ENCODE assay signal across 8 cellular contexts in the genomic region with DNA sequence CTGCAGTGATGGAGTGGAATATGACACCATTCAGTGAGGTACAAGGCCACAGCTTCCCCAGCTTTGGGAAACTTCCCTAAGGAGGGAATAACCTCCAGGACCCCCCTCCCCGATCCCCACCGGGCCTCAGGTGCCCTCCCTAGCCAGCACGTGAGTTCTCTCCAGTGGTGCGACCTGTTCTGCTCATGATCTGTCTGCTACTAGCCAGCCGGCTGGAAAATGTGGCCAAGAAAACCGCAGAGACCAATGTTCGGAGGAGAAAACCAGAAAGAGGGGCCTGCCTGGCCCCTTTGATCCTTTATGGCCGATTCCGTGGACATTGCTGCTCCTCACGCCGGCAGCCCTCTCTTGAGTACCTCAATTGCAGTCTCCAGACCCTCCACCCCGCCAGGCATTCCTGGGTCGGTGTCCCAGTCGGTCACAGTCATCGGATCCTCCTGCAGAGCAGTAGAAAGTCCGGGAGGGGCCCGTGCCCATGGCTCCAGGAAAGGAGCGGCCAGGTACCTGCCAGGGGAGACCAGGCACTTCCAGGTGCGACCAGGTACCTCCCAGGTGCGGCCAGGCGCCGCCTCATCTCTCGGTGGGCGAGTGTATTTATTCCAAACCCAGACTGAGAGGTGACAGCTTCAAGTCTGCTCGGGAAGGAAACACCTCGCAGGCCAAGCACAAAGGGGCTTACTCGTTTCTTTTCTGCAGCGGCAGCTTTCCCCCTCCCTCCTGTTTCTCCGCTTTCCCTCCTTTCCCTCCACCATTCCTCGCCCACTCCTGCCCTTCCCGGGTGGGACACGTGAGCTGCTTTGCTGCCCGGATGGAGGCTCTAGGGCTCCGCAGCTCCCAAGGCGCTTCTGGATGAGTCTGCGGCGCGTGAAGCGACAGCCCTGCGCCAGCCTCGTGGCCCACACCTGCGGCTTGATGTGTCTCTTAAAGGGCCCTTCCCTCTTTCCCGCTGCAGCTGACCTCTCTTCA. TPM values are rescaled to one million over a fixed set of nuclear protein-coding genes. Genes with fewer than 3 reads are reported as not detected.
A peak's percentile ranks its signal among the peaks of the same experiment; 100 is the strongest.
DNase-seq lines count a peak whose midpoint lies in the region; ATAC-seq and TF ChIP-seq lines count a peak whose summit lies in the region.

No MANE protein-coding gene starts in this region.

- H3K9me3 ChIP-seq in neural cell (ENCODE audit: low read length) (no peaks in the 10 kb centered on the region), ovary (no peaks in the 10 kb centered on the region)

- WGBS in ovary, 3 donors: 3 to 7% (median 3%) methylated on average over 42 to 43 of the region's 43 CpGs

- peaks cover 65% of the 10 kb centered on the region for H3K27me3 Mint-ChIP-seq in Calu3 (ENCODE audit: unreplicated experiment)

- TF ChIP-seq CTCF in Calu3 (IDR thresholded peaks at IDR 0.05; ENCODE audit: unreplicated experiment) (no peak), neural cell (IDR thresholded peaks at IDR 0.05; ENCODE audit: poor library complexity, severe bottlenecking) (no peak), ovary (IDR thresholded peaks at IDR 0.05) (no peak)

- H3K27me3 ChIP-seq in neural cell (ENCODE audit: insufficient read depth, low read depth, low read length) (no peaks in the 10 kb centered on the region), ovary (no peaks in the 10 kb centered on the region)

- H3K79me2 ChIP-seq in neural cell (replicated peaks; ENCODE audit: insufficient read depth, low read length): no peaks in the 10 kb centered on the region

- CTCF ChIA-PET in Calu3 (lab: Charles Lee): no interaction called here

- H3K36me3 ChIP-seq in neural cell (ENCODE audit: insufficient read depth, low read length) (no peaks in the 10 kb centered on the region), ovary (no peaks in the 10 kb centered on the region)

- H3K4me1 Mint-ChIP-seq in Calu3 (ENCODE audit: low read depth, unreplicated experiment): peaks cover 12% of the 10 kb centered on the region

- no peaks in the 10 kb centered on the region for H4K20me1 ChIP-seq in neural cell (ENCODE audit: insufficient read depth)

- intact Hi-C loops in Calu3 (cut with micrococcal nuclease; ENCODE audit: unreplicated experiment) (no loop called here), ovary (cut with DNase I) (no loop called here), posterior vena cava (cut with DNase I) (no loop called here)

- H3K9me2 ChIP-seq in neural cell (ENCODE audit: insufficient read depth, low read length): no peaks in the 10 kb centered on the region

- H2AFZ ChIP-seq in neural cell (ENCODE audit: low read depth, low read length): no peak overlapping the region

- ATAC-seq in esophagus mucosa: peak; percentile 52

- H3K9me3 Mint-ChIP-seq in Calu3 (ENCODE audit: low read depth, unreplicated experiment): peaks cover 6% of the 10 kb centered on the region

- no peak for TF ChIP-seq RAD21 in neural cell (conservative IDR thresholded peaks at IDR 0.05)

- TF ChIP-seq POLR2A in ovary (IDR thresholded peaks at IDR 0.05): no peak

- TF ChIP-seq EP300 in neural cell (conservative IDR thresholded peaks at IDR 0.05; ENCODE audit: poor library complexity, severe bottlenecking) (no peak), ovary (IDR thresholded peaks at IDR 0.05) (no peak)

- DNase-seq in Calu3 (peak; percentile 27), NCI-H774 (lab: John Stamatoyannopoulos, UW) (peak; percentile 23), ovary (no peak), posterior vena cava (ENCODE audit: low spot score) (no peak), NOMO-1 treated with dmso at 0.1 percent for 144 hours (lab: John Stamatoyannopoulos, UW; ENCODE audit: unreplicated experiment) (no peak)
- no peak for DNase-seq in stimulated activated naive CD4-positive, alpha-beta T cell (lab: John Stamatoyannopoulos, UW)

- H3K4me1 ChIP-seq in ovary (ENCODE audit: insufficient read depth): no peaks in the 10 kb centered on the region

- H3K4me3 ChIP-seq in neural cell (ENCODE audit: low read length): no peak overlapping the region
- H3K4me3 ChIP-seq in ovary: no peak overlapping the region

- H3K4me3 Mint-ChIP-seq in Calu3 (ENCODE audit: low read depth, unreplicated experiment): peak overlapping the region; percentile 71

- no peaks in the 10 kb centered on the region for H3K36me3 Mint-ChIP-seq in Calu3 (ENCODE audit: insufficient read depth, unreplicated experiment)

- BruUV-seq in Calu3 (replicated peaks; lab: Mats Ljungman, UMichigan): no TSS peak

- no peak overlapping the region for H3K27ac Mint-ChIP-seq in Calu3 (ENCODE audit: unreplicated experiment)

- H3F3A ChIP-seq in neural cell (ENCODE audit: insufficient read depth, low read length, poor library complexity, severe bottlenecking): no peaks in the 10 kb centered on the region

- no peak overlapping the region for H3K4me2 ChIP-seq in neural cell (ENCODE audit: low read length)

- peak overlapping the region; percentile 13 for H3K9ac ChIP-seq in neural cell (ENCODE audit: low read length)

- no peak overlapping the region for H3K27ac ChIP-seq in neural cell (ENCODE audit: low read length)
- no peak overlapping the region for H3K27ac ChIP-seq in ovary

TF ChIP-seq in neural cell, 6 proteins besides CTCF, POLR2A, EP300 and RAD21:
- TF ChIP-seq POLR2AphosphoS5 (IDR thresholded peaks at IDR 0.05) (no peak), EZH2 (IDR thresholded peaks at IDR 0.05; ENCODE audit: borderline replicate concordance, insufficient read depth, low read length, poor library complexity, severe bottlenecking) (no peak), SMC3 (conservative IDR thresholded peaks at IDR 0.05; ENCODE audit: poor library complexity) (no peak), MXI1 (conservative IDR thresholded peaks at IDR 0.05; ENCODE audit: poor library complexity, severe bottlenecking) (no peak), TAF1 (IDR thresholded peaks at IDR 0.05; ENCODE audit: low read depth) (no peak)
- TF ChIP-seq, protein P1, sequence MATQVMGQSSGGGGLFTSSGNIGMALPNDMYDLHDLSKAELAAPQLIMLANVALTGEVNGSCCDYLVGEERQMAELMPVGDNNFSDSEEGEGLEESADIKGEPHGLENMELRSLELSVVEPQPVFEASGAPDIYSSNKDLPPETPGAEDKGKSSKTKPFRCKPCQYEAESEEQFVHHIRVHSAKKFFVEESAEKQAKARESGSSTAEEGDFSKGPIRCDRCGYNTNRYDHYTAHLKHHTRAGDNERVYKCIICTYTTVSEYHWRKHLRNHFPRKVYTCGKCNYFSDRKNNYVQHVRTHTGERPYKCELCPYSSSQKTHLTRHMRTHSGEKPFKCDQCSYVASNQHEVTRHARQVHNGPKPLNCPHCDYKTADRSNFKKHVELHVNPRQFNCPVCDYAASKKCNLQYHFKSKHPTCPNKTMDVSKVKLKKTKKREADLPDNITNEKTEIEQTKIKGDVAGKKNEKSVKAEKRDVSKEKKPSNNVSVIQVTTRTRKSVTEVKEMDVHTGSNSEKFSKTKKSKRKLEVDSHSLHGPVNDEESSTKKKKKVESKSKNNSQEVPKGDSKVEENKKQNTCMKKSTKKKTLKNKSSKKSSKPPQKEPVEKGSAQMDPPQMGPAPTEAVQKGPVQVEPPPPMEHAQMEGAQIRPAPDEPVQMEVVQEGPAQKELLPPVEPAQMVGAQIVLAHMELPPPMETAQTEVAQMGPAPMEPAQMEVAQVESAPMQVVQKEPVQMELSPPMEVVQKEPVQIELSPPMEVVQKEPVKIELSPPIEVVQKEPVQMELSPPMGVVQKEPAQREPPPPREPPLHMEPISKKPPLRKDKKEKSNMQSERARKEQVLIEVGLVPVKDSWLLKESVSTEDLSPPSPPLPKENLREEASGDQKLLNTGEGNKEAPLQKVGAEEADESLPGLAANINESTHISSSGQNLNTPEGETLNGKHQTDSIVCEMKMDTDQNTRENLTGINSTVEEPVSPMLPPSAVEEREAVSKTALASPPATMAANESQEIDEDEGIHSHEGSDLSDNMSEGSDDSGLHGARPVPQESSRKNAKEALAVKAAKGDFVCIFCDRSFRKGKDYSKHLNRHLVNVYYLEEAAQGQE (IDR thresholded peaks at IDR 0.05; ENCODE audit: borderline replicate concordance): no peak

RNA-seq across cellular contexts. Expression of a gene that starts 39.6 kb away (rescaled TPM):
- total RNA-seq in Calu3 (2022) (31.5 and 32.3 TPM in 2 replicates), esophagus mucosa (18.6 TPM), ovary (10 to 100 TPM; 14.1 to 32.1 (median 21.8) TPM), posterior vena cava (10 to 100 TPM; 21.2 to 21.6 TPM)
- polyA plus RNA-seq in neural cell (59.8 and 64.8 TPM in 2 replicates), ovary (10 to 100 TPM; 11.3 to 26.6 TPM)
- 87.6 and 92.5 TPM in 2 replicates for polyA minus RNA-seq in neural cell

Comparison
In these comparisons a context has a peak if more than half of its experiments do, and no peak if none do; other contexts are left out.
1. DNase-seq: peak in Calu3 (single experiment) and NCI-H774 (single experiment); none in stimulated activated naive CD4-positive, alpha-beta T cell (0 of 6), ovary (0 of 5), posterior vena cava (single experiment) and NOMO-1 treated with dmso at 0.1 percent for 144 hours (single experiment).